ENCODE assay signal across 1 cellular context in genomic region chr3:188617988-188618701, GRCh38.
TF ChIP-seq lines count a peak whose summit lies in the region.

No MANE protein-coding gene starts in this region.

TF ChIP-seq in HepG2, 621 proteins besides CTCF, POLR2A, EP300 and RAD21 (continued from another document):
- no peak for TF ChIP-seq BATF2 (CRISPR knock-in tag; IDR thresholded peaks at IDR 0.05)
- no peak for TF ChIP-seq ZNF292 (CRISPR knock-in tag; IDR thresholded peaks at IDR 0.05; ENCODE audit: borderline replicate concordance, low read depth)
- TF ChIP-seq ZNF362 (CRISPR knock-in tag; IDR thresholded peaks at IDR 0.05; ENCODE audit: borderline replicate concordance), result no peak
- TF ChIP-seq IRF2 (CRISPR knock-in tag; IDR thresholded peaks at IDR 0.05), result no peak
- TF ChIP-seq RCOR2 (CRISPR knock-in tag; IDR thresholded peaks at IDR 0.05), result no peak
- TF ChIP-seq ZNF101 (CRISPR knock-in tag; IDR thresholded peaks at IDR 0.05; ENCODE audit: borderline replicate concordance, low read depth), result no peak
- TF ChIP-seq MXD1 (CRISPR knock-in tag; IDR thresholded peaks at IDR 0.05), result no peak
- TF ChIP-seq DMAP1 (CRISPR knock-in tag; IDR thresholded peaks at IDR 0.05), result no peak
- no peak for TF ChIP-seq ZNF768 (CRISPR knock-in tag; IDR thresholded peaks at IDR 0.05)
- TF ChIP-seq KLF16 (CRISPR knock-in tag; IDR thresholded peaks at IDR 0.05), result no peak
- TF ChIP-seq ZNF503 (CRISPR knock-in tag; IDR thresholded peaks at IDR 0.05), result 0 out of 2 replicates have a peak, but pooled peaks have one; percentile 23
- no peak for TF ChIP-seq GLI4 (CRISPR knock-in tag; IDR thresholded peaks at IDR 0.05; ENCODE audit: borderline replicate concordance)
- no peak for TF ChIP-seq NFKBIZ (CRISPR knock-in tag; IDR thresholded peaks at IDR 0.05)
- TF ChIP-seq ZNF770 (CRISPR knock-in tag; IDR thresholded peaks at IDR 0.05), result no peak
- TF ChIP-seq TARDBP (CRISPR knock-in tag; IDR thresholded peaks at IDR 0.05), result no peak
- TF ChIP-seq TAF1 (CRISPR knock-in tag; IDR thresholded peaks at IDR 0.05), result no peak
- no peak for TF ChIP-seq STAT5B (CRISPR knock-in tag; IDR thresholded peaks at IDR 0.05)
- TF ChIP-seq ZMYM2 (CRISPR knock-in tag; IDR thresholded peaks at IDR 0.05), result 0 out of 2 replicates have a peak, but pooled peaks have one; percentile 18
- TF ChIP-seq ZNF552 (CRISPR knock-in tag; IDR thresholded peaks at IDR 0.05; ENCODE audit: borderline replicate concordance), result no peak
- no peak for TF ChIP-seq HNRNPUL1 (IDR thresholded peaks at IDR 0.05; ENCODE audit: low read depth, low read length)
- no peak for TF ChIP-seq MAX (IDR thresholded peaks at IDR 0.05)
- TF ChIP-seq ZBTB2 (CRISPR knock-in tag; IDR thresholded peaks at IDR 0.05; ENCODE audit: low read depth), result no peak
- no peak for TF ChIP-seq IKZF1 (IDR thresholded peaks at IDR 0.05)
- TF ChIP-seq XBP1 (CRISPR knock-in tag; IDR thresholded peaks at IDR 0.05), result no peak
- TF ChIP-seq TMF1 (CRISPR knock-in tag; IDR thresholded peaks at IDR 0.05; ENCODE audit: low read depth), result no peak
- TF ChIP-seq PRDM4 (CRISPR knock-in tag; IDR thresholded peaks at IDR 0.05; ENCODE audit: borderline replicate concordance), result no peak
- TF ChIP-seq ZNF639 (CRISPR knock-in tag; conservative IDR thresholded peaks at IDR 0.05), result no peak
- TF ChIP-seq TBP (CRISPR knock-in tag; IDR thresholded peaks at IDR 0.05), result no peak
- TF ChIP-seq CSRNP2 (CRISPR knock-in tag; conservative IDR thresholded peaks at IDR 0.05; ENCODE audit: low read depth), result no peak
- no peak for TF ChIP-seq AKNA (CRISPR knock-in tag; IDR thresholded peaks at IDR 0.05; ENCODE audit: borderline replicate concordance)
- no peak for TF ChIP-seq FOXO1 (CRISPR knock-in tag; IDR thresholded peaks at IDR 0.05)
- no peak for TF ChIP-seq ZFX (CRISPR knock-in tag; IDR thresholded peaks at IDR 0.05; ENCODE audit: low read depth)
- no peak for TF ChIP-seq SP140L (CRISPR knock-in tag; IDR thresholded peaks at IDR 0.05; ENCODE audit: borderline replicate concordance)
- TF ChIP-seq KAT8 (CRISPR knock-in tag; IDR thresholded peaks at IDR 0.05), result 0 out of 2 replicates have a peak, but pooled peaks have one; percentile 14
